Comparison of ENCODE assay signal across 20 cellular contexts in the genomic region with DNA sequence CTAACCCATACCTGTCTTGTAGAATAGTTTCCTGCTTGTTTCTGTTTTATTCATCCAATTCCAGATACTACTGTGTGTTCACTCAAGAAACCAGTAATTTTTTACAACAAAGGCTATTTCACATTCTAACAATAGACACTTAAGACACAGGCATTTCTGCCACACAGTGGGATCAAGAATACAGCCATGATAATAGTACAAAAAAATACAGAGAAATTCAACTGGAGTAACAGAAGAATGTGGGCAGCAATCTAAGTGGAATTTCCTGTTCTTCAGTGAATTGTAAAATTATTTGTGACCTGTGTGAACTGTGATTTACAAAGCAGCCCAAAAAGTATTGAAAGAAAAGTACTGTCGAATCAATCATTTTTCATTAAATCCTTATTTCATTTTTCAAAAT.
"Had no signal": no experiment of that assay in that cellular context is flagged by ENCODE, and none has a peak within 500 bp of the region (broad histone marks: within the 10 kb centered on the region; RNA-seq: fewer than 3 reads in every experiment).

No MANE protein-coding gene starts in this region.

- H3K36me3 ChIP-seq: neutrophil, suprapubic skin, thyroid gland, upper lobe of right lung, vagina had no signal

- H3K36me3 Mint-ChIP-seq: naive thymus-derived CD8-positive, alpha-beta T cell had no signal

- H3K4me3 ChIP-seq: hepatocyte, lung, mucosa of descending colon, smooth muscle cell, suprapubic skin, thyroid gland, upper lobe of right lung, vagina had no signal

- H3K27ac Mint-ChIP-seq: dendritic cell treated with granulocyte-macrophage colony-stimulating factor and Interleukin-4, amounts not matched to agents 40 ng/mL and 50 ng/mL, for 4 days; naive thymus-derived CD8-positive, alpha-beta T cell had no signal

- H3K27ac ChIP-seq: hepatocyte, neutrophil, suprapubic skin, thyroid gland, upper lobe of right lung, vagina had no signal

- H3K4me3 Mint-ChIP-seq: dendritic cell treated with granulocyte-macrophage colony-stimulating factor and Interleukin-4, amounts not matched to agents 40 ng/mL and 50 ng/mL, for 4 days; naive thymus-derived CD8-positive, alpha-beta T cell had no signal

- H3K27me3 Mint-ChIP-seq: dendritic cell treated with granulocyte-macrophage colony-stimulating factor and Interleukin-4, amounts not matched to agents 40 ng/mL and 50 ng/mL, for 4 days had no signal

- H3K27me3 ChIP-seq: hepatocyte, neutrophil, suprapubic skin, thyroid gland, upper lobe of right lung, vagina had no signal

- DNase-seq: erythroblast; foreskin melanocyte; head of caudate nucleus; left colon; left ventricle myocardium superior; mesendoderm; mucosa of descending colon; naive thymus-derived CD8-positive, alpha-beta T cell; right cardiac atrium; stimulated activated CD4-positive, alpha-beta T cell treated with anti-CD3 and anti-CD28 coated beads, Interleukin-2, amount 100 ng/mL, for 48 hours; stimulated activated naive CD8-positive, alpha-beta T cell treated with anti-CD3 and anti-CD28 coated beads, Interleukin-15, Interleukin-2, amounts not matched to agents 100 U/mL and 50 U/mL, for 24 hours; thyroid gland; upper lobe of right lung had no signal

- H3K4me1 ChIP-seq: suprapubic skin, thyroid gland, upper lobe of right lung, vagina had no signal

- H3K9me3 ChIP-seq: mucosa of descending colon, neutrophil, suprapubic skin, thyroid gland, upper lobe of right lung, vagina had no signal

- H3K4me1 Mint-ChIP-seq: naive thymus-derived CD8-positive, alpha-beta T cell had no signal
